In the genomic region with DNA sequence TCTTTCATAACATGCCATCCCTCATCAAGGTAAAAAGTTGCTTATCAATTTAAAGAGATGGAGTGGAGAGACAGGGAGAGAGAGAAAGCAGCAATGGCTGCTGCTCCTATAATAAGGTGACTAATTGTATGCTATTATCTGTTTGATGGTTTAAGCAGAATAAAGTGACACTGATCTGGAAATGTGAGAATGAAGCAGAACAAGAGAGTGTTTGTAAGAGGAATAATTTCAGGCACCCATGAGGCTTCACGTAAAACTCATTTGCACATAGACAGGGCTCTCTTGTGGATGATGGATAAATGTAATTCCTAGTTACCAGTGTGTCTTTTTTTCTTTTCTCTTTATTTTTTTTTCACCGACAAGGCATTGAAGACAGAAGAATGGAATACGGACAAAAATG, we compare ENCODE assay signal across 22 cellular contexts.
"Had no signal": no experiment of that assay in that cellular context is flagged by ENCODE, and none has a peak within 500 bp of the region (broad histone marks: within the 10 kb centered on the region; RNA-seq: fewer than 3 reads in every experiment).

No MANE protein-coding gene starts in this region.

- DNase-seq: activated CD4-positive, CD25-positive, alpha-beta regulatory T cell treated with anti-CD3 and anti-CD28 coated beads, Interleukin-2, amount 50 U/mL, for 72 hours; activated CD8-positive, alpha-beta memory T cell treated with anti-CD3 and anti-CD28 coated beads, Interleukin-2, amount 10 ng/mL, durations not matched to agents 7 days and 5 days; activated CD8-positive, alpha-beta T cell treated with anti-CD3 and anti-CD28 coated beads for 36 hours; activated gamma-delta T cell; activated naive CD4-positive, alpha-beta T cell treated with anti-CD3 and anti-CD28 coated beads, Interleukin-2, amount 50 U/mL, for 16 hours; activated naive CD8-positive, alpha-beta T cell treated with anti-CD3 and anti-CD28 coated beads, Interleukin-2, amount 50 U/mL, for 24 hours; activated T-cell treated with anti-CD3 and anti-CD28 coated beads for 4 hours; cortex of kidney; kidney; lower lobe of right lung; naive B cell; posterior cingulate gyrus; stimulated activated CD4-positive, alpha-beta T cell treated with anti-CD3 and anti-CD28 coated beads, Interleukin-2, amount 100 ng/mL, for 24 hours; stomach; WERI-Rb-1 had no signal

- H3K36me3 ChIP-seq: cardiac muscle cell, lower lobe of right lung, stomach, suprapubic skin, tibial nerve, WERI-Rb-1 had no signal

- H3K27ac ChIP-seq: cardiac muscle cell, lower lobe of right lung, stomach, suprapubic skin, tibial nerve, WERI-Rb-1 had no signal

- ATAC-seq: activated CD8-positive, alpha-beta memory T cell treated with anti-CD3 and anti-CD28 coated beads, Interleukin-2, amount 10 ng/mL, durations not matched to agents 7 days and 5 days; activated CD8-positive, alpha-beta T cell treated with anti-CD3 and anti-CD28 coated beads for 36 hours; activated naive CD8-positive, alpha-beta T cell treated with anti-CD3 and anti-CD28 coated beads, Interleukin-2, amount 50 U/mL, for 24 hours; lower lobe of right lung; sciatic nerve; stimulated activated memory B cell treated with anti-CD40 and anti-IgM and Interleukin-4, amounts not matched to agents 10 μg/mL and 1 μg/mL and 100 μg/mL, for 72 hours had no signal

- H3K27me3 ChIP-seq: cardiac muscle cell, stomach, suprapubic skin, tibial nerve had no signal

- H3K4me1 Mint-ChIP-seq: activated CD4-positive, alpha-beta T cell treated with anti-CD3 and anti-CD28 coated beads, Interleukin-2, amount 10 ng/mL, durations not matched to agents 7 days and 5 days; activated CD8-positive, alpha-beta memory T cell treated with anti-CD3 and anti-CD28 coated beads, Interleukin-2, amount 10 ng/mL, durations not matched to agents 7 days and 5 days; activated naive CD8-positive, alpha-beta T cell treated with anti-CD3 and anti-CD28 coated beads, Interleukin-2, amount 50 U/mL, for 24 hours; naive B cell; stimulated activated memory B cell treated with anti-CD40 and anti-IgM and Interleukin-4, amounts not matched to agents 10 μg/mL and 1 μg/mL and 100 μg/mL, for 72 hours had no signal

- H3K36me3 Mint-ChIP-seq: activated CD8-positive, alpha-beta memory T cell treated with anti-CD3 and anti-CD28 coated beads, Interleukin-2, amount 10 ng/mL, durations not matched to agents 7 days and 5 days; naive B cell; stimulated activated memory B cell treated with anti-CD40 and anti-IgM and Interleukin-4, amounts not matched to agents 10 μg/mL and 1 μg/mL and 100 μg/mL, for 72 hours had no signal

- H3K4me3 Mint-ChIP-seq: activated CD4-positive, alpha-beta T cell treated with anti-CD3 and anti-CD28 coated beads, Interleukin-2, amount 10 ng/mL, durations not matched to agents 7 days and 5 days; activated CD8-positive, alpha-beta memory T cell treated with anti-CD3 and anti-CD28 coated beads, Interleukin-2, amount 10 ng/mL, durations not matched to agents 7 days and 5 days; activated CD8-positive, alpha-beta T cell treated with anti-CD3 and anti-CD28 coated beads for 36 hours; activated naive CD8-positive, alpha-beta T cell treated with anti-CD3 and anti-CD28 coated beads, Interleukin-2, amount 50 U/mL, for 24 hours; naive B cell; neural crest cell; stimulated activated memory B cell treated with anti-CD40 and anti-IgM and Interleukin-4, amounts not matched to agents 10 μg/mL and 1 μg/mL and 100 μg/mL, for 72 hours had no signal

- H3K9me3 Mint-ChIP-seq: activated CD4-positive, alpha-beta T cell treated with anti-CD3 and anti-CD28 coated beads, Interleukin-2, amount 10 ng/mL, durations not matched to agents 7 days and 5 days; neural crest cell had no signal

- H3K9me3 ChIP-seq: lower lobe of right lung, stomach, suprapubic skin, tibial nerve had no signal

- H3K27ac Mint-ChIP-seq: activated CD4-positive, alpha-beta T cell treated with anti-CD3 and anti-CD28 coated beads, Interleukin-2, amount 10 ng/mL, durations not matched to agents 7 days and 5 days; activated CD8-positive, alpha-beta memory T cell treated with anti-CD3 and anti-CD28 coated beads, Interleukin-2, amount 10 ng/mL, durations not matched to agents 7 days and 5 days; activated CD8-positive, alpha-beta T cell treated with anti-CD3 and anti-CD28 coated beads for 36 hours; activated naive CD8-positive, alpha-beta T cell treated with anti-CD3 and anti-CD28 coated beads, Interleukin-2, amount 50 U/mL, for 24 hours; naive B cell; stimulated activated memory B cell treated with anti-CD40 and anti-IgM and Interleukin-4, amounts not matched to agents 10 μg/mL and 1 μg/mL and 100 μg/mL, for 72 hours had no signal

- H3K4me1 ChIP-seq: lower lobe of right lung, stomach, suprapubic skin, tibial nerve had no signal

- H3K27me3 Mint-ChIP-seq: activated CD4-positive, alpha-beta T cell treated with anti-CD3 and anti-CD28 coated beads, Interleukin-2, amount 10 ng/mL, durations not matched to agents 7 days and 5 days; activated CD8-positive, alpha-beta memory T cell treated with anti-CD3 and anti-CD28 coated beads, Interleukin-2, amount 10 ng/mL, durations not matched to agents 7 days and 5 days; activated CD8-positive, alpha-beta T cell treated with anti-CD3 and anti-CD28 coated beads for 36 hours; activated naive CD8-positive, alpha-beta T cell treated with anti-CD3 and anti-CD28 coated beads, Interleukin-2, amount 50 U/mL, for 24 hours; naive B cell; stimulated activated memory B cell treated with anti-CD40 and anti-IgM and Interleukin-4, amounts not matched to agents 10 μg/mL and 1 μg/mL and 100 μg/mL, for 72 hours had no signal

- H3K4me3 ChIP-seq: cardiac muscle cell, lower lobe of right lung, stomach, suprapubic skin, tibial nerve had no signal
